ENCODE assay signal across 8 cellular contexts in genomic region chr22:43812149-43812842, GRCh38. TPM values are rescaled to one million over a fixed set of nuclear protein-coding genes. Genes with fewer than 3 reads are reported as not detected.
DNase-seq lines count a peak whose midpoint lies in the region; ATAC-seq lines count a peak whose summit lies in the region.

Gene EFCAB6 (minus strand): TSS chr22:43812305. CDS start chr22:43782318, 29,987 bp downstream.

- ATAC-seq in GM19035 (IDR thresholded peaks at IDR 0.05; ENCODE audit: unreplicated experiment) (peak; percentile 86), HG03354 (IDR thresholded peaks at IDR 0.05; ENCODE audit: poor library complexity, severe bottlenecking, unreplicated experiment) (peak; percentile 87), left lobe of liver (peak; percentile 99)

- DNase-seq in AG08396 (ENCODE audit: low spot score), result peak; percentile 97
- DNase-seq in NCI-H526 (lab: John Stamatoyannopoulos, UW), result peak; percentile 69 to 92
- DNase-seq in activated CD4-positive, alpha-beta T cell treated with anti-CD3 and anti-CD28 coated beads, Interleukin-2, amount 50 U/mL, for 1 hour, result peak; percentile 87
- DNase-seq in dermis blood vessel endothelial cell, result peak; percentile 94
- DNase-seq in left lobe of liver (ENCODE audit: low spot score), result peak; percentile 93
- peak; percentile 87 for DNase-seq in stimulated activated CD4-positive, alpha-beta T cell treated with anti-CD3 and anti-CD28 coated beads, Interleukin-2, amount 100 ng/mL, for 4 hours (ENCODE audit: low read depth)

RNA-seq across cellular contexts. Expression of gene EFCAB6, which starts in this region (rescaled TPM):
- total RNA-seq in dermis blood vessel endothelial cell (under 0.01 and 0.33 TPM in 2 replicates), left lobe of liver (0.45 TPM)

Comparison
In these comparisons a context has a peak if more than half of its experiments do, and no peak if none do; other contexts are left out.
1. Peak in every context shown above with its lines: DNase-seq and ATAC-seq.
2. Peak in DNase-seq in dermis blood vessel endothelial cell; RNA of the gene not detected or under 1 TPM.
3. Peak in DNase-seq and ATAC-seq in left lobe of liver; RNA of the gene not detected or under 1 TPM.